27 cellular contexts compared by ENCODE assay signal in the genomic region with DNA sequence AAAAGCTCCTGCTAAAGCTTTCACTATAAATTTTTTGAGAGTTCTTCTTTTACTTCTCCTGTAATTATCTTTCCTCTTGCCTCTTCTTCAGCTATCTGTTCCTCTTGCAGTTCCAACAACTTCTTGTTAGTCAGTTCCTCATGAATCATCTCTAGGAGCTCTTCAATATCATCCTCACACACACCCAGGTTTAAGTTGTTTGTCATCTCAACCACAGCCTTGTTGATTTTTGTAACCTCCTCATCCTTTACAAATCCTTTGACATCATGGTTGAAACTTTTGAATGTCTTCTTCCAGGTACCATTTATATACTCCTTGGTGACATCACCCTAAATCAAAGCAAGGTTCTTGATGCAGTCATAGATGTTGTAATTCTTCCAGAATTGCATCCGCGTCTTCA.
DNase-seq lines count a peak whose midpoint lies in the region; ATAC-seq and TF ChIP-seq lines count a peak whose summit lies in the region.
"Had no signal": no experiment of that assay in that cellular context is flagged by ENCODE, and none has a peak within 500 bp of the region (broad histone marks: within the 10 kb centered on the region; RNA-seq: fewer than 3 reads in every experiment).

No MANE protein-coding gene starts in this region.

- H3K4me1 ChIP-seq in RWPE2 (ENCODE audit: insufficient read depth, poor library complexity, severe bottlenecking): no peaks in the 10 kb centered on the region
- no peaks in the 10 kb centered on the region for H3K4me1 ChIP-seq in lower lobe of right lung
- H3K4me1 ChIP-seq: ascending aorta, parathyroid adenoma, testis had no signal

- H3K27ac ChIP-seq in RWPE2 (ENCODE audit: poor library complexity, severe bottlenecking) (no peak overlapping the region), lower lobe of right lung (no peak overlapping the region)
- H3K27ac ChIP-seq: ascending aorta, parathyroid adenoma, testis had no signal

- intact Hi-C loops in Right ventricle myocardium superior (cut with DNase I): no loop called here
- intact Hi-C loops in lower lobe of right lung (cut with DNase I): no loop called here

- H3K36me3 ChIP-seq in RWPE2 (ENCODE audit: low read depth): no peaks in the 10 kb centered on the region
- no peaks in the 10 kb centered on the region for H3K36me3 ChIP-seq in lower lobe of right lung
- H3K36me3 ChIP-seq: ascending aorta had no signal

- H3K9me3 ChIP-seq in RWPE2 (ENCODE audit: severe bottlenecking) (peaks cover 10% of the 10 kb centered on the region), lower lobe of right lung (peaks cover 18% of the 10 kb centered on the region)
- H3K9me3 ChIP-seq: testis had no signal

- TF ChIP-seq CTCF in AG10803 (conservative IDR thresholded peaks at IDR 0.05; ENCODE audit: low read length) (no peak), RWPE2 (IDR thresholded peaks at IDR 0.05; ENCODE audit: poor library complexity, severe bottlenecking) (no peak), foreskin fibroblast (IDR thresholded peaks at IDR 0.05; ENCODE audit: low read depth, low read length) (no peak), lower lobe of right lung (IDR thresholded peaks at IDR 0.05) (no peak)

- ATAC-seq in RWPE2 (ENCODE audit: low read depth): peak; percentile 44; the same call in 1 of the 3 replicates
- no peak for ATAC-seq in Right ventricle myocardium superior (ENCODE audit: poor library complexity)
- ATAC-seq in lower lobe of right lung: no peak
- ATAC-seq: right cardiac atrium, Right ventricle myocardium inferior had no signal

- no peak overlapping the region for H3K4me3 ChIP-seq in AG10803 (ENCODE audit: low read length)
- no peak overlapping the region for H3K4me3 ChIP-seq in RWPE2 (ENCODE audit: severe bottlenecking)
- no peak overlapping the region for H3K4me3 ChIP-seq in foreskin fibroblast (ENCODE audit: low read depth in 1 of 2, low read length in 2 of 2)
- H3K4me3 ChIP-seq in lower lobe of right lung: no peak overlapping the region
- H3K4me3 ChIP-seq: ascending aorta, testis had no signal

- DNase-seq in AG10803 (ENCODE audit: low read depth) (peak; percentile 17), HCEC 1CT (peak; percentile 52), RWPE2 (ENCODE audit: low spot score) (no peak), foreskin fibroblast (peak; percentile 44 to 52), NCI-H1048 (lab: John Stamatoyannopoulos, UW) (no peak), Right ventricle myocardium superior (no peak), NCI-H2029 treated with DMSO at 0.1 percent for 48 hours (lab: John Stamatoyannopoulos, UW) (no peak), lower lobe of right lung (no peak)
- DNase-seq: activated CD4-positive, alpha-beta T cell treated with anti-CD3 and anti-CD28 coated beads, Interleukin-2, amount 50 U/mL, for 48 hours; activated CD4-positive, CD25-positive, alpha-beta regulatory T cell; activated naive CD8-positive, alpha-beta T cell treated with anti-CD3 and anti-CD28 coated beads for 36 hours; CD4-positive, CD25-positive, alpha-beta regulatory T cell; cerebellar nuclear complex; GDM1; GOT3; islet precursor cell; NCI-H1105 treated with DMSO at 0.1 percent for 48 hours; NCI-H2081; NCI-H345; NCI-H774; right cardiac atrium; stimulated activated CD4-positive, alpha-beta T cell treated with anti-CD3 and anti-CD28 coated beads, Interleukin-4, amount 100 ng/mL, for 4 hours; stimulated activated naive CD4-positive, alpha-beta T cell treated with Interleukin-2 at 50 U/mL for 16 hours; testis had no signal

- H3K27me3 ChIP-seq in RWPE2 (ENCODE audit: insufficient read depth, poor library complexity, severe bottlenecking): no peaks in the 10 kb centered on the region
- no peaks in the 10 kb centered on the region for H3K27me3 ChIP-seq in lower lobe of right lung (ENCODE audit: low read depth)
- H3K27me3 ChIP-seq: ascending aorta, testis had no signal

Comparison
In these comparisons a context has a peak if more than half of its experiments do, and no peak if none do; other contexts are left out.
1. DNase-seq: peak in AG10803 (single experiment), HCEC 1CT (single experiment) and foreskin fibroblast (2 of 2); none in RWPE2 (single experiment), NCI-H1048 (single experiment), Right ventricle myocardium superior (single experiment), NCI-H2029 treated with DMSO at 0.1 percent for 48 hours (single experiment) and lower lobe of right lung (single experiment).